ENCODE assay signal across 19 cellular contexts in the genomic region with DNA sequence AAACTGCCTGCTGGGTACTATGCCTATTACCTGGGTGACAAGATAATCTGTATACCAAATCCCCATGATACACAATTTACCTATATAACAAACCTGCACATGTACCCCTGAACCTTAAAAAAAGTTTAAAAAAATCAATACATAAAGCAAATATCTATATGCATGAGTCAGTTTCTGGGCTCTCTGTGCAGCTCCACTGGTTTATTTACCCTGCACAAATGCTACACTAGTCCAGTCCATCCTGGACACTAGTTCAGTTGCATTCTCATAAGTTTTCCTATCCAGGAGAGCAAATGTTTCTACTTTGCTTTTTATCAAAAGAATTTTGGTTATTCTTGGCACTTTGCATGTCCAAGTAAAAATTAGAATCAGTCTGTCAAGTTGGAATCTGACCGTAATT.
DNase-seq lines count a peak whose midpoint lies in the region; ATAC-seq, FAIRE-seq and TF ChIP-seq lines count a peak whose summit lies in the region.
"Had no signal": no experiment of that assay in that cellular context is flagged by ENCODE, and none has a peak within 500 bp of the region (broad histone marks: within the 10 kb centered on the region; RNA-seq: fewer than 3 reads in every experiment).

No MANE protein-coding gene starts in this region.

- TF ChIP-seq CTCF in PC-3 (conservative IDR thresholded peaks at IDR 0.05; ENCODE audit: low read depth, low read length) (no peak), HepG2 (CRISPR knock-in tag; IDR thresholded peaks at IDR 0.05) (no peak)

- H3F3A ChIP-seq in PC-3 (ENCODE audit: low read length, unreplicated experiment): no peaks in the 10 kb centered on the region

- in situ Hi-C loops in HepG2 (cut with HindIII; ENCODE audit: extremely low pct_ligation_motif_present, low pct_unique_long_range_greater_than_20kb): no loop called here

- no peaks in the 10 kb centered on the region for H3K4me1 ChIP-seq in PC-3 (ENCODE audit: insufficient read depth, low read length)
- no peaks in the 10 kb centered on the region for H3K4me1 ChIP-seq in HepG2 (ENCODE audit: insufficient read depth, low read length)
- H3K4me1 ChIP-seq: A549; BLaER1 treated with 17β-estradiol and CSF1 and Interleukin-3, amounts not matched to agents 10 nM and 100 nM; Caco-2 had no signal

- H3K4me3 ChIP-seq in PC-3 (ENCODE audit: low read length) (no peak overlapping the region), HepG2 (replicated peaks in 1 of 3; ENCODE audit: insufficient read depth in 1 of 3, low read depth in 2 of 3, low read length in 3 of 3) (no peak overlapping the region)
- H3K4me3 ChIP-seq: A549; BLaER1 treated with 17β-estradiol and CSF1 and Interleukin-3, amounts not matched to agents 10 nM and 100 nM had no signal

- H3K27me3 ChIP-seq in PC-3 (ENCODE audit: low read length): no peaks in the 10 kb centered on the region
- H3K27me3 ChIP-seq in HepG2 (ENCODE audit: control insufficient read depth in 1 of 2, insufficient read depth in 2 of 2, low read length in 2 of 2): no peaks in the 10 kb centered on the region; a peak in 1 of 5 replicates
- H3K27me3 ChIP-seq: BLaER1 treated with 17β-estradiol and CSF1 and Interleukin-3, amounts not matched to agents 10 nM and 100 nM had no signal

- no peak for FAIRE-seq in HepG2 (lab: Jason Lieb, UNC)
- FAIRE-seq: A549, D721Med, GM12891 had no signal

- H3K4me2 ChIP-seq in PC-3 (ENCODE audit: low read length) (no peak overlapping the region), HepG2 (ENCODE audit: low read depth, low read length) (no peak overlapping the region)
- H3K4me2 ChIP-seq: A549; BLaER1 treated with 17β-estradiol and CSF1 and Interleukin-3, amounts not matched to agents 10 nM and 100 nM had no signal

- TF ChIP-seq EP300 in HepG2 (IDR thresholded peaks at IDR 0.05; ENCODE audit: low read depth in 2 of 2, low read length in 2 of 2): no peak
- TF ChIP-seq EP300 in HepG2 (CRISPR knock-in tag; IDR thresholded peaks at IDR 0.05; ENCODE audit: borderline replicate concordance): no peak

- CTCF ChIA-PET in PC-3 (lab: Charles Lee) (no interaction called here), HepG2 (lab: Yijun Ruan, JAX; ENCODE audit: low intra/inter-chr PET ratio, low total read pairs) (no interaction called here)

- WGBS in HepG2 (ENCODE audit: low lambda C conversion rate): 53% methylated on average over 1 of the region's 1 CpG

- BruUV-seq in PC-3 (replicated peaks; lab: Mats Ljungman, UMichigan) (no TSS peak), HepG2 (replicated peaks; lab: Mats Ljungman, UMichigan) (no TSS peak)

- intact Hi-C loops in Right ventricle myocardium superior (cut with DNase I) (no loop called here), left cardiac atrium (cut with DNase I) (no loop called here), PC-3 (cut with micrococcal nuclease) (no loop called here), HepG2 (cut with micrococcal nuclease; ENCODE audit: unreplicated experiment) (no loop called here)

- H3K27ac ChIP-seq in PC-3 (ENCODE audit: low read length): no peak overlapping the region
- H3K27ac ChIP-seq in HepG2 (ENCODE audit: extremely low read length, insufficient read depth, low read length): no peak overlapping the region
- H3K27ac ChIP-seq: 22Rv1; A549; BLaER1 treated with 17β-estradiol and CSF1 and Interleukin-3, amounts not matched to agents 10 nM and 100 nM; C4-2B had no signal

- DNase-seq in Right ventricle myocardium superior (no peak), left cardiac atrium (no peak), PC-3 (peak; percentile 4), HepG2 (ENCODE audit: low spot score) (no peak), GM03348 (ENCODE audit: low spot score) (no peak), NOMO-1 treated with dmso at 0.1 percent for 144 hours (lab: John Stamatoyannopoulos, UW; ENCODE audit: unreplicated experiment) (no peak)
- DNase-seq: AML-193; Caco-2; Calu3; CD4-positive, alpha-beta T cell; CD8-positive, alpha-beta T cell; DMS79 treated with DMSO at 0.1 percent for 48 hours; GDM1 had no signal

- no peaks in the 10 kb centered on the region for H3K9me2 ChIP-seq in PC-3 (replicated peaks; ENCODE audit: low read length)

- ATAC-seq in Right ventricle myocardium superior (ENCODE audit: poor library complexity) (peak; percentile 29), left cardiac atrium (no peak), PC-3 (peak; percentile 89), HepG2 (peak; percentile 66)
- ATAC-seq: A549; CD8-positive, alpha-beta T cell had no signal

- H4K20me1 ChIP-seq in PC-3 (ENCODE audit: low read length) (no peaks in the 10 kb centered on the region), HepG2 (ENCODE audit: insufficient read depth, low read length) (no peaks in the 10 kb centered on the region)
- H4K20me1 ChIP-seq: BLaER1 treated with 17β-estradiol and CSF1 and Interleukin-3, amounts not matched to agents 10 nM and 100 nM had no signal

- POLR2A ChIA-PET in PC-3 (lab: Charles Lee; ENCODE audit: unreplicated experiment) (no interaction called here), HepG2 (lab: Yijun Ruan, JAX) (no interaction called here)

- no peak for TF ChIP-seq POLR2A in HepG2 (IDR thresholded peaks at IDR 0.05; ENCODE audit: insufficient read depth in 1 of 2, low read depth in 2 of 2, low read length in 2 of 2)

- H3K9ac ChIP-seq in PC-3 (ENCODE audit: low read length) (no peak overlapping the region), HepG2 (ENCODE audit: insufficient read depth, low read depth, low read length) (no peak overlapping the region)
- H3K9ac ChIP-seq: BLaER1 treated with 17β-estradiol and CSF1 and Interleukin-3, amounts not matched to agents 10 nM and 100 nM had no signal

- no peak for TF ChIP-seq RAD21 in HepG2 (CRISPR knock-in tag; IDR thresholded peaks at IDR 0.05)

- H2AFZ ChIP-seq in PC-3 (ENCODE audit: low read length): no peak overlapping the region
- H2AFZ ChIP-seq in HepG2 (ENCODE audit: low read length): no peak overlapping the region

- H3K79me2 ChIP-seq in PC-3 (ENCODE audit: low read length): no peaks in the 10 kb centered on the region
- no peaks in the 10 kb centered on the region for H3K79me2 ChIP-seq in HepG2 (ENCODE audit: insufficient read depth, low read length)

- H3K36me3 ChIP-seq in PC-3 (ENCODE audit: low read depth, low read length) (no peaks in the 10 kb centered on the region), HepG2 (replicated peaks in 1 of 2; ENCODE audit: control insufficient read depth in 1 of 2, insufficient read depth in 2 of 2, low read length in 2 of 2) (no peaks in the 10 kb centered on the region)
- H3K36me3 ChIP-seq: BLaER1 treated with 17β-estradiol and CSF1 and Interleukin-3, amounts not matched to agents 10 nM and 100 nM had no signal

- H3K9me3 ChIP-seq in PC-3 (ENCODE audit: low read length): no peaks in the 10 kb centered on the region
- no peaks in the 10 kb centered on the region for H3K9me3 ChIP-seq in HepG2 (ENCODE audit: low read length)
- H3K9me3 ChIP-seq: A549; BLaER1 treated with 17β-estradiol and CSF1 and Interleukin-3, amounts not matched to agents 10 nM and 100 nM; Caco-2 had no signal

TF ChIP-seq in HepG2, 621 proteins besides CTCF, POLR2A, EP300 and RAD21:
- TF ChIP-seq, protein P1, sequence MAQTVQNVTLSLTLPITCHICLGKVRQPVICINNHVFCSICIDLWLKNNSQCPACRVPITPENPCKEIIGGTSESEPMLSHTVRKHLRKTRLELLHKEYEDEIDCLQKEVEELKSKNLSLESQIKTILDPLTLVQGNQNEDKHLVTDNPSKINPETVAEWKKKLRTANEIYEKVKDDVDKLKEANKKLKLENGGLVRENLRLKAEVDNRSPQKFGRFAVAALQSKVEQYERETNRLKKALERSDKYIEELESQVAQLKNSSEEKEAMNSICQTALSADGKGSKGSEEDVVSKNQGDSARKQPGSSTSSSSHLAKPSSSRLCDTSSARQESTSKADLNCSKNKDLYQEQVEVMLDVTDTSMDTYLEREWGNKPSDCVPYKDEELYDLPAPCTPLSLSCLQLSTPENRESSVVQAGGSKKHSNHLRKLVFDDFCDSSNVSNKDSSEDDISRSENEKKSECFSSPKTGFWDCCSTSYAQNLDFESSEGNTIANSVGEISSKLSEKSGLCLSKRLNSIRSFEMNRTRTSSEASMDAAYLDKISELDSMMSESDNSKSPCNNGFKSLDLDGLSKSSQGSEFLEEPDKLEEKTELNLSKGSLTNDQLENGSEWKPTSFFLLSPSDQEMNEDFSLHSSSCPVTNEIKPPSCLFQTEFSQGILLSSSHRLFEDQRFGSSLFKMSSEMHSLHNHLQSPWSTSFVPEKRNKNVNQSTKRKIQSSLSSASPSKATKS (CRISPR knock-in tag; IDR thresholded peaks at IDR 0.05): no peak
- TF ChIP-seq MIXL1 (CRISPR knock-in tag; IDR thresholded peaks at IDR 0.05) (no peak), PCBP1 (IDR thresholded peaks at IDR 0.05; ENCODE audit: borderline replicate concordance, low read depth, low read length) (no peak), ZFYVE20 (CRISPR knock-in tag; IDR thresholded peaks at IDR 0.05; ENCODE audit: borderline replicate concordance, low read depth) (no peak), SIX1 (CRISPR knock-in tag; IDR thresholded peaks at IDR 0.05; ENCODE audit: borderline replicate concordance) (no peak), ZNF296 (CRISPR knock-in tag; conservative IDR thresholded peaks at IDR 0.05) (no peak), NFIB (CRISPR knock-in tag; IDR thresholded peaks at IDR 0.05; ENCODE audit: borderline replicate concordance) (no peak), PRMT3 (CRISPR knock-in tag; IDR thresholded peaks at IDR 0.05; ENCODE audit: borderline replicate concordance, low read depth) (no peak)
- TF ChIP-seq, protein P2, sequence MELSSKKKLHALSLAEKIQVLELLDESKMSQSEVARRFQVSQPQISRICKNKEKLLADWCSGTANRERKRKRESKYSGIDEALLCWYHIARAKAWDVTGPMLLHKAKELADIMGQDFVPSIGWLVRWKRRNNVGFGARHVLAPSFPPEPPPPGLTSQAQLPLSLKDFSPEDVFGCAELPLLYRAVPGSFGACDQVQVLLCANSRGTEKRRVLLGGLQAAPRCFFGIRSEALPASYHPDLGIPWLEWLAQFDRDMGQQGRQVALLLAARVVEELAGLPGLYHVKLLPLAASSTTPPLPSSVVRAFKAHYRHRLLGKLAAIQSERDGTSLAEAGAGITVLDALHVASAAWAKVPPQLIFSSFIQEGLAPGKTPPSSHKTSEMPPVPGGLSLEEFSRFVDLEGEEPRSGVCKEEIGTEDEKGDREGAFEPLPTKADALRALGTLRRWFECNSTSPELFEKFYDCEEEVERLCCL (CRISPR knock-in tag; IDR thresholded peaks at IDR 0.05; ENCODE audit: borderline replicate concordance): no peak
- TF ChIP-seq, protein P3, sequence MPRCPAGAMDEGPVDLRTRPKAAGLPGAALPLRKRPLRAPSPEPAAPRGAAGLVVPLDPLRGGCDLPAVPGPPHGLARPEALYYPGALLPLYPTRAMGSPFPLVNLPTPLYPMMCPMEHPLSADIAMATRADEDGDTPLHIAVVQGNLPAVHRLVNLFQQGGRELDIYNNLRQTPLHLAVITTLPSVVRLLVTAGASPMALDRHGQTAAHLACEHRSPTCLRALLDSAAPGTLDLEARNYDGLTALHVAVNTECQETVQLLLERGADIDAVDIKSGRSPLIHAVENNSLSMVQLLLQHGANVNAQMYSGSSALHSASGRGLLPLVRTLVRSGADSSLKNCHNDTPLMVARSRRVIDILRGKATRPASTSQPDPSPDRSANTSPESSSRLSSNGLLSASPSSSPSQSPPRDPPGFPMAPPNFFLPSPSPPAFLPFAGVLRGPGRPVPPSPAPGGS (CRISPR knock-in tag; IDR thresholded peaks at IDR 0.05): no peak

Comparison
In these comparisons a context has a peak if more than half of its experiments do, and no peak if none do; other contexts are left out.
1. ATAC-seq: peak in Right ventricle myocardium superior (single experiment), PC-3 (single experiment) and HepG2 (single experiment); none in left cardiac atrium (0 of 2).